10 cellular contexts compared by ENCODE assay signal in the genomic region with DNA sequence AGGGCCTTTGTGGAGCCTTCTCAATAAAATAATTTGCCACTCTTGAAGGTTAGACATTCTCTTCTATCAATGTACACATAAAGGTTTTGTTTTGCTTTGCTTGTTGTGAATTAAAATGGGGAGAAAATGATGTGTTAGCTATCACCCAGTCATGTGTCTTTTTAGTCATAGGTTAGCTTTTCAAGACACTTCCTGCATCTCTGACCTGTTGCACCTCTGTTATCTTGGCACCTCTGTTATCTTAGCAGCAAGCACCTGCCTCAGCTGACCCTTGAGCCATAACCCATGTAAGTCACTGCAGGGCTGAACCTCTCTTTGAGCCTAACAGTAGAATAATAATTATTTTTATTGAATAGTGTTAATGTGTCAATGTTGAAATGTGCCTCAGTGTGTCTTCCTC. TPM values are rescaled to one million over a fixed set of nuclear protein-coding genes. Genes with fewer than 3 reads are reported as not detected.
DNase-seq lines count a peak whose midpoint lies in the region; ATAC-seq and TF ChIP-seq lines count a peak whose summit lies in the region.
"Had no signal": no experiment of that assay in that cellular context is flagged by ENCODE, and none has a peak within 500 bp of the region (broad histone marks: within the 10 kb centered on the region; RNA-seq: fewer than 3 reads in every experiment).

No MANE protein-coding gene starts in this region.

- intact Hi-C loops in activated T-helper 2 cell treated with anti-CD3 and anti-CD28 coated beads, Interferon-gamma antibody, Interleukin-2, Interleukin-4, amounts not matched to agents 10 μg/mL and 5 μg/mL and 100 μg/mL, durations not matched to agents 14 hours and 24 hours and 36 hours (cut with micrococcal nuclease): no loop called here
- intact Hi-C loops in stomach (cut with DNase I; ENCODE audit: low total_unique reads): no loop called here

- H3K27ac ChIP-seq in stomach: peak overlapping the region in 3 of 5 donors; percentile 89 to 93 (median 90)

- no peak for TF ChIP-seq EP300 in stomach (IDR thresholded peaks at IDR 0.05)

- peaks cover 0 to 4% (median 0%) of the 10 kb centered on the region in 4 donors for H3K36me3 ChIP-seq in stomach

- H3K27me3 Mint-ChIP-seq in activated T-helper 2 cell treated with anti-CD3 and anti-CD28 coated beads, Interferon-gamma antibody, Interleukin-2, Interleukin-4, amounts not matched to agents 10 μg/mL and 5 μg/mL and 100 μg/mL, durations not matched to agents 14 hours and 24 hours and 36 hours (ENCODE audit: low read depth): peaks cover 33% of the 10 kb centered on the region

- no peaks in the 10 kb centered on the region for H3K9me3 ChIP-seq in stomach

- H3K4me3 Mint-ChIP-seq in activated T-helper 2 cell treated with anti-CD3 and anti-CD28 coated beads, Interferon-gamma antibody, Interleukin-2, Interleukin-4, amounts not matched to agents 10 μg/mL and 5 μg/mL and 100 μg/mL, durations not matched to agents 14 hours and 24 hours and 36 hours (ENCODE audit: low read depth): peak overlapping the region; percentile 45

- H3K4me1 ChIP-seq in stomach: peaks cover 4 to 17% (median 12%) of the 10 kb centered on the region in 4 donors

- no peaks in the 10 kb centered on the region for H3K9me3 Mint-ChIP-seq in activated T-helper 2 cell treated with anti-CD3 and anti-CD28 coated beads, Interferon-gamma antibody, Interleukin-2, Interleukin-4, amounts not matched to agents 10 μg/mL and 5 μg/mL and 100 μg/mL, durations not matched to agents 14 hours and 24 hours and 36 hours
- H3K9me3 Mint-ChIP-seq: activated B cell treated with CpG ODN at 0.5 μM for 24 hours had no signal

- no peaks in the 10 kb centered on the region for H3K36me3 Mint-ChIP-seq in activated T-helper 2 cell treated with anti-CD3 and anti-CD28 coated beads, Interferon-gamma antibody, Interleukin-2, Interleukin-4, amounts not matched to agents 10 μg/mL and 5 μg/mL and 100 μg/mL, durations not matched to agents 14 hours and 24 hours and 36 hours (ENCODE audit: low read depth)

- no peak overlapping the region for H3K27ac Mint-ChIP-seq in activated T-helper 2 cell treated with anti-CD3 and anti-CD28 coated beads, Interferon-gamma antibody, Interleukin-2, Interleukin-4, amounts not matched to agents 10 μg/mL and 5 μg/mL and 100 μg/mL, durations not matched to agents 14 hours and 24 hours and 36 hours
- H3K27ac Mint-ChIP-seq: activated B cell treated with CpG ODN at 0.5 μM for 24 hours had no signal

- H3K4me3 ChIP-seq in stomach: peak overlapping the region; percentile 34 to 49 (median 41)

- H3K27me3 ChIP-seq in stomach: no peaks in the 10 kb centered on the region

- no peak for TF ChIP-seq CTCF in stomach (IDR thresholded peaks at IDR 0.05)

- TF ChIP-seq POLR2A in stomach (IDR thresholded peaks at IDR 0.05): no peak

- peak; percentile 19 for DNase-seq in NOMO-1 treated with DMSO at 0.1 percent for 48 hours (lab: John Stamatoyannopoulos, UW; ENCODE audit: unreplicated experiment)
- no peak for DNase-seq in NOMO-1 treated with dmso at 0.1 percent for 144 hours (lab: John Stamatoyannopoulos, UW; ENCODE audit: unreplicated experiment)
- no peak for DNase-seq in activated T-helper 2 cell treated with anti-CD3 and anti-CD28 coated beads, Interferon-gamma antibody, Interleukin-2, Interleukin-4, amounts not matched to agents 10 μg/mL and 5 μg/mL and 100 μg/mL, durations not matched to agents 14 hours and 24 hours and 36 hours (ENCODE audit: low spot score)
- DNase-seq in iris pigment epithelial cell (ENCODE audit: low read depth): peak; percentile 3
- DNase-seq in stomach: peak; percentile 28
- DNase-seq in left lobe of liver (ENCODE audit: low spot score): no peak
- DNase-seq: activated B cell treated with CpG ODN at 0.5 μM for 24 hours, NCI-H1436 had no signal

- H3K4me1 Mint-ChIP-seq in activated T-helper 2 cell treated with anti-CD3 and anti-CD28 coated beads, Interferon-gamma antibody, Interleukin-2, Interleukin-4, amounts not matched to agents 10 μg/mL and 5 μg/mL and 100 μg/mL, durations not matched to agents 14 hours and 24 hours and 36 hours (ENCODE audit: low read depth): peaks cover 13% of the 10 kb centered on the region

- no peak for ATAC-seq in left lobe of liver
- ATAC-seq in HG02840 (IDR thresholded peaks at IDR 0.05; ENCODE audit: low FRiP score, unreplicated experiment): no peak
- no peak for ATAC-seq in GM21528 (IDR thresholded peaks at IDR 0.05; ENCODE audit: low FRiP score, unreplicated experiment)

RNA-seq across cellular contexts. Expression of gene TMEM144, which starts 1.0 kb away (rescaled TPM):
- total RNA-seq in activated T-helper 2 cell treated with anti-CD3 and anti-CD28 coated beads, Interferon-gamma antibody, Interleukin-2, Interleukin-4, amounts not matched to agents 10 μg/mL and 5 μg/mL and 100 μg/mL, durations not matched to agents 14 hours and 24 hours and 36 hours: 0.16 and 0.23 TPM in 2 replicates
- 10 to 100 TPM in 2 of 5 donors, 1 to 10 TPM in 2, not detected in 1; 2.2 to 58.2 (median 22.2) TPM for total RNA-seq in stomach
- polyA plus RNA-seq in stomach: 1 to 10 TPM; 2.0 to 2.8 (median 2.3) TPM
- 1.5 TPM for total RNA-seq in left lobe of liver
- total RNA-seq: activated B cell treated with CpG ODN at 0.5 μM for 24 hours had no signal

RNA-seq across cellular contexts. Expression of gene GASK1B, which starts 38.5 kb away (rescaled TPM):
- not detected in 2 replicates for total RNA-seq in activated T-helper 2 cell treated with anti-CD3 and anti-CD28 coated beads, Interferon-gamma antibody, Interleukin-2, Interleukin-4, amounts not matched to agents 10 μg/mL and 5 μg/mL and 100 μg/mL, durations not matched to agents 14 hours and 24 hours and 36 hours
- total RNA-seq in stomach (100 to 1,000 TPM in 1 of 5 donors, 10 to 100 TPM in 3, 1 to 10 TPM in 1; 4.3 to 128 (median 20.1) TPM), left lobe of liver (3.2 TPM)
- 10 to 100 TPM in 1 of 3 donors, 1 to 10 TPM in 2; 2.4 to 12.4 (median 8.9) TPM for polyA plus RNA-seq in stomach
- total RNA-seq: activated B cell treated with CpG ODN at 0.5 μM for 24 hours had no signal

Comparison
In these comparisons a context has a peak if more than half of its experiments do, and no peak if none do; other contexts are left out.
1. DNase-seq: peak in NOMO-1 treated with DMSO at 0.1 percent for 48 hours (single experiment), iris pigment epithelial cell (single experiment) and stomach (single experiment); none in NOMO-1 treated with dmso at 0.1 percent for 144 hours (single experiment), activated T-helper 2 cell treated with anti-CD3 and anti-CD28 coated beads, Interferon-gamma antibody, Interleukin-2, Interleukin-4, amounts not matched to agents 10 μg/mL and 5 μg/mL and 100 μg/mL, durations not matched to agents 14 hours and 24 hours and 36 hours (single experiment) and left lobe of liver (single experiment).